In the genomic region with DNA sequence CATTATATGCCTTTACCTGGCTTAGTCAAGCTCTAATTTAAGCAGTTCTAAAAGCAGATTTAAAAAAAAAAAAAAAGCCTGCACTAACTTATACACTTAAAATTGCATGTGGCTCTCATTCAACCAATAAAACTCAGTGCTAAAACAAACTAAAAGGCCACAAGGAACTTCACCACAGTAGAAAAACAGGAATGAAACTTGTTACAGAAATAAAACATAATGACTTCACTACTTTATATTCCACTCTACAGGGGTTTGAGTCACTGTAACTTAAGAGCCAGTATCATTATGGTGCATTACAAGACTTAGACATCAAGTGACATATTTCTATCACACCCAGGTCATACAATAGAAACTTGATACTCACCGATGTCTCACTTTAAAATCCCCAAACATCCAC, we compare ENCODE assay signal across 16 cellular contexts. TPM values are rescaled to one million over a fixed set of nuclear protein-coding genes. Genes with fewer than 3 reads are reported as not detected.
A peak's percentile ranks its signal among the peaks of the same experiment; 100 is the strongest.
DNase-seq lines count a peak whose midpoint lies in the region; ATAC-seq and TF ChIP-seq lines count a peak whose summit lies in the region.
"Had no signal": no experiment of that assay in that cellular context is flagged by ENCODE, and none has a peak within 500 bp of the region (broad histone marks: within the 10 kb centered on the region; RNA-seq: fewer than 3 reads in every experiment).

No MANE protein-coding gene starts in this region.

- DNase-seq in DMS53 (lab: John Stamatoyannopoulos, UW), result peak; percentile 38
- no peak for DNase-seq in DMS53 treated with DMSO at 0.1 percent for 48 hours (lab: John Stamatoyannopoulos, UW; ENCODE audit: unreplicated experiment)
- DNase-seq in HT1080 (ENCODE audit: low read depth), result peak; percentile 32
- peak; percentile 72 for DNase-seq in epithelial cell of esophagus (ENCODE audit: low read depth)
- DNase-seq in HEK293T (ENCODE audit: extremely low spot score), result no peak
- no peak for DNase-seq in HFFc6
- DNase-seq: 8988T; amygdala; Peyer's patch; stimulated activated CD4-positive, alpha-beta T cell treated with anti-CD3 and anti-CD28 coated beads, Interleukin-15, amount 100 ng/mL, for 24 hours; T-helper 9 cell; upper lobe of left lung had no signal

- no peak overlapping the region for H3K4me3 ChIP-seq in epithelial cell of esophagus (ENCODE audit: low read length)
- H3K4me3 ChIP-seq: Peyer's patch, upper lobe of left lung had no signal

- H3K9me3 Mint-ChIP-seq in HFFc6, result peaks cover 24% of the 10 kb centered on the region

- H3K4me1 Mint-ChIP-seq in HFFc6 (ENCODE audit: low read depth), result no peaks in the 10 kb centered on the region

- POLR2A ChIA-PET in HEK293T (lab: Yijun Ruan, JAX), result no interaction called here

- H3K27me3 Mint-ChIP-seq in HFFc6 (ENCODE audit: insufficient read depth), result no peaks in the 10 kb centered on the region

- TF ChIP-seq CTCF in epithelial cell of esophagus (IDR thresholded peaks at IDR 0.05; ENCODE audit: insufficient read depth, low read depth, low read length, missing control alignments) (no peak), HFFc6 (IDR thresholded peaks at IDR 0.05) (no peak)

- no peaks in the 10 kb centered on the region for H3K36me3 Mint-ChIP-seq in HFFc6 (ENCODE audit: low read depth)

- CTCF ChIA-PET in HEK293T (lab: Yijun Ruan, JAX), result no interaction called here

- ATAC-seq in GM19452 (IDR thresholded peaks at IDR 0.05; ENCODE audit: unreplicated experiment) (peak; percentile 57), HG03175 (IDR thresholded peaks at IDR 0.05; ENCODE audit: unreplicated experiment) (no peak)
- ATAC-seq: HCT116 had no signal

- no peak overlapping the region for H3K27ac Mint-ChIP-seq in HFFc6

- no peak overlapping the region for H3K4me3 Mint-ChIP-seq in HFFc6

TF ChIP-seq in HEK293T, 16 proteins besides CTCF, POLR2A, EP300 and RAD21:
- no peak for TF ChIP-seq ARNT (IDR thresholded peaks at IDR 0.05)
- TF ChIP-seq ZNF384 (IDR thresholded peaks at IDR 0.05), result no peak
- TF ChIP-seq NFRKB (IDR thresholded peaks at IDR 0.05), result no peak
- TF ChIP-seq FOXK2 (IDR thresholded peaks at IDR 0.05), result no peak

RNA-seq across cellular contexts. Expression of a gene that starts 11.1 kb away (rescaled TPM):
- total RNA-seq in HT1080 (2014; rRNA removed; shearing (Covaris generic)), result not detected in 2 replicates
- not detected in 2 replicates for polyA plus RNA-seq in HT1080 (2015; cell fraction: cytosol; rRNA removed)
- polyA plus RNA-seq in HT1080 (2015; cell fraction: nucleus; rRNA removed), result not detected in 2 replicates
- total RNA-seq in HFFc6 (2021; fragmentation: NEBNext Ultra II Directional; extraction: Animal tissue kit (Norgen Biotek cat#: 25700)), result not detected
- total RNA-seq: posterior vena cava had no signal

Comparison
In these comparisons a context has a peak if more than half of its experiments do, and no peak if none do; other contexts are left out.
1. DNase-seq: peak in DMS53 (single experiment), HT1080 (single experiment) and epithelial cell of esophagus (single experiment); none in DMS53 treated with DMSO at 0.1 percent for 48 hours (single experiment), HEK293T (single experiment) and HFFc6 (single experiment).